12 cellular contexts compared by ENCODE assay signal in the genomic region with DNA sequence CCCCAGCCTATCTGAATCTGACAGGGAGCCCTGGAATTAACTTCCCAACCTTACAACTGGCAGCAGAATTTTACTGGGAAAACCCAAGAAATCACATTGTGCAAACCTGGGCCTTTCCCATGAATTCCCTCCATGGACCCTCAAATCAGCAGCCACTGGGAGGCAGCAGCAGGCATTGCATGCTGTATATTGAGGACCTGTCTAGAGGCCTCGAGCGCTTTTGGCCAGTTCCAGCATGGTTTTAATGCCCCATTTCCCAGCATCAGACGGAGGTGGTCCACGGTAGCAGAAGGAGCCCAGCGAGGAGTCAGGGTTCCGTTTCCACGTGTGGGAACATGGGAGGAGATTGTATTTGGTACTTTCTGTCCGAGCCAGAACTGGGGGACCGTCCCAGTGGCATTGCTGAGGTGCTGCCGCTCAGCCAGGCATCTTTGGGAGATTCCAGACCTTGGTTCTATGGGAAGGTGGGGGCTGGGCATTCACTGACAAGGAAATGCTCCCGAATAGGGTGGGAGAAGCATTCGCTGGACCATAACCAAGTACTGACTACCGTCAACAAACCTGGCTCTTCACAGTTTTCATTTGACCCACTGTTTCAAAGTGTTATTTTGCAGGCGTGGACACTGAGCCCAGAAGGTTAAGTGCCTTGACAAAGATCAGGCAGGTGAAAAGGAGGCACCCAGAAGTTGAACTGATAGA. TPM values are rescaled to one million over a fixed set of nuclear protein-coding genes. Genes with fewer than 3 reads are reported as not detected.
DNase-seq lines count a peak whose midpoint lies in the region; ATAC-seq and TF ChIP-seq lines count a peak whose summit lies in the region.
"Had no signal": no experiment of that assay in that cellular context is flagged by ENCODE, and none has a peak within 500 bp of the region (broad histone marks: within the 10 kb centered on the region; RNA-seq: fewer than 3 reads in every experiment).

No MANE protein-coding gene starts in this region.

- H3K36me3 Mint-ChIP-seq in HFFc6 (ENCODE audit: low read depth): no peaks in the 10 kb centered on the region
- H3K36me3 Mint-ChIP-seq in CD8-positive, alpha-beta T cell: no peaks in the 10 kb centered on the region

- peaks cover 14% of the 10 kb centered on the region for H3K4me1 Mint-ChIP-seq in HFFc6 (ENCODE audit: low read depth)
- H3K4me1 Mint-ChIP-seq in CD8-positive, alpha-beta T cell (ENCODE audit: low read depth): peaks cover 10% of the 10 kb centered on the region

- POLR2A ChIA-PET in CD8-positive, alpha-beta T cell (lab: Charles Lee): no interaction called here

- ATAC-seq in left lobe of liver: peak; percentile 33
- no peak for ATAC-seq in HG03354 (IDR thresholded peaks at IDR 0.05; ENCODE audit: poor library complexity, severe bottlenecking, unreplicated experiment)
- no peak for ATAC-seq in HG02981 (IDR thresholded peaks at IDR 0.05; ENCODE audit: unreplicated experiment)
- ATAC-seq in CD8-positive, alpha-beta T cell: no peak

- H3K27me3 ChIP-seq in CD8-positive, alpha-beta T cell (ENCODE audit: insufficient read depth, low read length): no peaks in the 10 kb centered on the region

- H3K27ac ChIP-seq in C4-2B (no peak overlapping the region), VCaP (no peak overlapping the region)
- H3K27ac ChIP-seq in CD8-positive, alpha-beta T cell (ENCODE audit: low read depth, low read length): no peak overlapping the region
- H3K27ac ChIP-seq: HL-60 had no signal

- H3K4me3 ChIP-seq in CD8-positive, alpha-beta T cell (ENCODE audit: low read depth, low read length): no peak overlapping the region

- intact Hi-C loops in CD8-positive, alpha-beta T cell (cut with DNase I, micrococcal nuclease): no loop called here

- no peaks in the 10 kb centered on the region for H3K36me3 ChIP-seq in CD8-positive, alpha-beta T cell (ENCODE audit: insufficient read depth, low read length)

- H3K27me3 Mint-ChIP-seq in HFFc6 (ENCODE audit: insufficient read depth): no peaks in the 10 kb centered on the region; the same call in 1 of the 2 replicates
- H3K27me3 Mint-ChIP-seq in CD8-positive, alpha-beta T cell (ENCODE audit: low read depth): peaks cover 3% of the 10 kb centered on the region

- no peak overlapping the region for H3K4me3 Mint-ChIP-seq in HFFc6
- no peak overlapping the region for H3K4me3 Mint-ChIP-seq in CD8-positive, alpha-beta T cell

- peaks cover 5% of the 10 kb centered on the region for H3K4me1 ChIP-seq in CD8-positive, alpha-beta T cell (ENCODE audit: insufficient read depth, low read length)

- TF ChIP-seq CTCF in C4-2B (conservative IDR thresholded peaks at IDR 0.05) (peak; percentile 37), HFFc6 (IDR thresholded peaks at IDR 0.05) (peak; percentile 56), VCaP (conservative IDR thresholded peaks at IDR 0.05) (peak; percentile 30; the same call in 1 of the 2 replicates)
- TF ChIP-seq CTCF in CD8-positive, alpha-beta T cell (IDR thresholded peaks at IDR 0.05): no peak

- CTCF ChIA-PET in CD8-positive, alpha-beta T cell (lab: Charles Lee): no interaction called here

- H3K27ac Mint-ChIP-seq in HFFc6: no peak overlapping the region
- no peak overlapping the region for H3K27ac Mint-ChIP-seq in CD8-positive, alpha-beta T cell

- DNase-seq in HFFc6 (no peak), left lobe of liver (ENCODE audit: low spot score) (no peak), cerebellum (ENCODE audit: low spot score) (no peak)
- no peak for DNase-seq in CD8-positive, alpha-beta T cell
- DNase-seq: activated CD4-positive, alpha-beta T cell treated with anti-CD3 and anti-CD28 coated beads, Interleukin-2, amount 50 U/mL, for 1 hour; amniotic stem cell; NCI-H774 had no signal

- H3K9me3 ChIP-seq in CD8-positive, alpha-beta T cell (ENCODE audit: low read length): no peaks in the 10 kb centered on the region

- H3K9me3 Mint-ChIP-seq in HFFc6: no peaks in the 10 kb centered on the region
- no peaks in the 10 kb centered on the region for H3K9me3 Mint-ChIP-seq in CD8-positive, alpha-beta T cell

RNA-seq across cellular contexts. Expression of a gene that starts 15.9 kb away (rescaled TPM):
- total RNA-seq in HFFc6 (2021; fragmentation: NEBNext Ultra II Directional; extraction: Animal tissue kit (Norgen Biotek cat#: 25700)): not detected
- not detected for total RNA-seq in left lobe of liver
- total RNA-seq in cerebellum: 0.27 TPM
- under 1 TPM in 1 of 2 experiments, not detected in 1; 0.27 TPM for total RNA-seq in CD8-positive, alpha-beta T cell
